In the genomic region with DNA sequence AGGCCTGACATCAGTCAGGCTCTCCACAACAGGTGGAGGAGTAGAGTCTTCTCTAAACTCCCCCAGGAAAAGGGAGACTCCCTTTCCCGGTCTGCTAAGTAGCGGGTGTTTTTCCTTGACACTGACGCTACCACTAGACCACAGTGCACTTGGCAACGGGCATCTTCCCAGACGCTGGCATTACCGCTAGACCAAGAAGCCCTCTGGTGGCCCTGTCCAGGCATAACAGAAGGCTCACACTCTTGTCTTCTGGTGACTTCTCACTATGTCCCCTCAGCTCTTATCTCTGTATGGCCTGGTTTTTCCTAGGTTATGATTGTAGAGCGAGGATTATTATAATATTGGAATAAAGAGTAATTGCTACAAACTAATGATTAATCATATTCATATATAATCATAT, we compare ENCODE assay signal across 1 cellular context.
TF ChIP-seq lines count a peak whose summit lies in the region.

No MANE protein-coding gene starts in this region.

TF ChIP-seq in SK-N-SH, 30 proteins besides CTCF, POLR2A, EP300 and RAD21:
- peak; percentile 22; the same call in 1 of the 2 replicates for TF ChIP-seq SMC3 (IDR thresholded peaks at IDR 0.05; ENCODE audit: low read depth, low read length)
